In the genomic region with DNA sequence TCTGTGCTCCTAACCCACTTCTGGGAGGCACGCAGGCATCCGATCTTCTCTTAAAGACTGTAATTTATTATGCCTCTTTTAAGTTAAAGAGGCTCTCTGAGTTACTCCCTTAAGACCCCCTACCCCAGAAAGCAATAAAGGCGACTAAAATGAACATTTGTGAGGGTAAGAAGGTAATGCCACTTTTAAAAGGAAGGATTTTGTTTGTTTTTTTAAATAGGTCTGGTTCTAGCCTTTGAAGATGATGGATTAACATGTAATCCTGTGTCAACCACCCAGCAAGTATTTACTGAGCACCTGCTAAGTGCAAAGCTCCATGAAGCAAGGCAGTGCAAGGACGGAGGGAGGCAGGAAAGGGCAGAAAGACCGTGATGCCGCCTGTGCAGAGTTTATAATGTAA, we compare ENCODE assay signal across 17 cellular contexts.
"Had no signal": no experiment of that assay in that cellular context is flagged by ENCODE, and none has a peak within 500 bp of the region (broad histone marks: within the 10 kb centered on the region; RNA-seq: fewer than 3 reads in every experiment).

No MANE protein-coding gene starts in this region.

- H3K4me1 ChIP-seq: colonic mucosa had no signal

- H3K27me3 ChIP-seq: colonic mucosa, esophagus squamous epithelium, spleen, testis, upper lobe of left lung had no signal

- H3K27ac ChIP-seq: colonic mucosa, testis had no signal

- FAIRE-seq: endothelial cell of umbilical vein had no signal

- DNase-seq: activated CD4-positive, alpha-beta T cell treated with anti-CD3 and anti-CD28 coated beads for 4 hours; activated CD8-positive, alpha-beta T cell treated with anti-CD3 and anti-CD28 coated beads for 36 hours; activated naive CD4-positive, alpha-beta T cell treated with anti-CD3 and anti-CD28 coated beads, Interleukin-2, amount 10 ng/mL, durations not matched to agents 7 days and 5 days; activated naive CD8-positive, alpha-beta T cell treated with anti-CD3 and anti-CD28 coated beads, Interleukin-2, amount 50 U/mL, for 24 hours; activated T-cell treated with anti-CD3 and anti-CD28 coated beads, Interleukin-2, amount 50 U/mL, for 4 hours; anterior cingulate cortex; colonic mucosa; esophagus squamous epithelium; immature natural killer cell; natural killer cell; spleen; stimulated activated CD4-positive, alpha-beta T cell treated with anti-CD3 and anti-CD28 coated beads, Interleukin-4, amount 100 ng/mL, for 4 hours; T-helper 2 cell; testis; upper lobe of left lung had no signal

- H3K9me3 ChIP-seq: colonic mucosa, esophagus squamous epithelium, testis had no signal

- H3K36me3 ChIP-seq: colonic mucosa, spleen, upper lobe of left lung had no signal

- ATAC-seq: activated CD8-positive, alpha-beta T cell treated with anti-CD3 and anti-CD28 coated beads for 36 hours; activated naive CD8-positive, alpha-beta T cell treated with anti-CD3 and anti-CD28 coated beads, Interleukin-2, amount 50 U/mL, for 24 hours; activated T-cell treated with anti-CD3 and anti-CD28 coated beads, Interleukin-2, amount 50 U/mL, for 4 hours; natural killer cell; stimulated activated memory B cell treated with anti-CD40 and anti-IgM and Interleukin-4, amounts not matched to agents 10 μg/mL and 1 μg/mL and 100 μg/mL, for 72 hours had no signal

- H3K4me3 ChIP-seq: colonic mucosa, esophagus squamous epithelium, spleen, testis, upper lobe of left lung had no signal
